27 cellular contexts compared by ENCODE assay signal in genomic region chr4:124694306-124694705, GRCh38.
"Had no signal": no experiment of that assay in that cellular context is flagged by ENCODE, and none has a peak within 500 bp of the region (broad histone marks: within the 10 kb centered on the region; RNA-seq: fewer than 3 reads in every experiment).

No MANE protein-coding gene starts in this region.

- H3K27me3 ChIP-seq: breast epithelium, gastrocnemius medialis, hepatocyte, uterus had no signal

- H2AFZ ChIP-seq: hepatocyte had no signal

- H3K4me2 ChIP-seq: hepatocyte had no signal

- H3K9me3 ChIP-seq: breast epithelium had no signal

- H3K4me1 Mint-ChIP-seq: central memory CD8-positive, alpha-beta T cell; natural killer cell; stimulated activated memory B cell treated with anti-CD40 and anti-IgM and Interleukin-4, amounts not matched to agents 10 μg/mL and 1 μg/mL and 100 μg/mL, for 72 hours; stimulated activated naive CD8-positive, alpha-beta T cell treated with anti-CD3 and anti-CD28 coated beads, Interleukin-15, amount 100 ng/mL, for 72 hours had no signal

- H3K4me3 ChIP-seq: breast epithelium, gastrocnemius medialis, hepatocyte, uterus had no signal

- H3K27me3 Mint-ChIP-seq: central memory CD8-positive, alpha-beta T cell; stimulated activated memory B cell treated with anti-CD40 and anti-IgM and Interleukin-4, amounts not matched to agents 10 μg/mL and 1 μg/mL and 100 μg/mL, for 72 hours; stimulated activated naive CD8-positive, alpha-beta T cell treated with anti-CD3 and anti-CD28 coated beads, Interleukin-15, amount 100 ng/mL, for 72 hours; type B pancreatic cell had no signal

- ATAC-seq: activated naive CD4-positive, alpha-beta T cell treated with anti-CD3 and anti-CD28 coated beads, Interleukin-2, amount 50 U/mL, for 72 hours; activated T-cell treated with anti-CD3 and anti-CD28 coated beads, Interleukin-2, amount 50 U/mL, for 72 hours; gastrocnemius medialis; left colon; natural killer cell; sciatic nerve; stimulated activated memory B cell treated with anti-CD40 and anti-IgM and Interleukin-4, amounts not matched to agents 10 μg/mL and 1 μg/mL and 100 μg/mL, for 72 hours; stimulated activated naive CD8-positive, alpha-beta T cell treated with anti-CD3 and anti-CD28 coated beads, Interleukin-15, amount 100 ng/mL, for 72 hours had no signal

- H3K36me3 ChIP-seq: breast epithelium, gastrocnemius medialis, uterus had no signal

- DNase-seq: activated CD4-positive, alpha-beta T cell treated with anti-CD3 and anti-CD28 coated beads for 4 hours; activated CD4-positive, alpha-beta T cell treated with anti-CD3 and anti-CD28 coated beads, Interleukin-2, amount 50 U/mL, for 4 hours; activated naive CD4-positive, alpha-beta T cell; activated T-cell treated with anti-CD3 and anti-CD28 coated beads for 4 hours; activated T-cell treated with anti-CD3 and anti-CD28 coated beads, Interleukin-2, amount 50 U/mL, for 72 hours; dermis blood vessel endothelial cell; effector memory CD4-positive, alpha-beta T cell; gastrocnemius medialis; kidney; left colon; natural killer cell; small intestine; stimulated activated CD4-positive, alpha-beta T cell treated with anti-CD3 and anti-CD28 coated beads, Interleukin-1b, Interleukin-23, amount 100 ng/mL, for 48 hours; stimulated activated CD4-positive, alpha-beta T cell treated with anti-CD3 and anti-CD28 coated beads, Interleukin-4, amount 100 ng/mL, for 4 hours; stimulated activated CD8-positive, alpha-beta memory T cell treated with anti-CD3 and anti-CD28 coated beads, Interleukin-4, amount 100 ng/mL, for 48 hours; stimulated activated naive CD8-positive, alpha-beta T cell treated with anti-CD3 and anti-CD28 coated beads, Interleukin-15, amount 100 ng/mL, for 72 hours; substantia nigra; T-helper 1 cell; uterus had no signal

- H3K4me3 Mint-ChIP-seq: activated T-cell treated with anti-CD3 and anti-CD28 coated beads, Interleukin-2, amount 50 U/mL, for 72 hours; central memory CD8-positive, alpha-beta T cell; natural killer cell; stimulated activated memory B cell treated with anti-CD40 and anti-IgM and Interleukin-4, amounts not matched to agents 10 μg/mL and 1 μg/mL and 100 μg/mL, for 72 hours; stimulated activated naive CD8-positive, alpha-beta T cell treated with anti-CD3 and anti-CD28 coated beads, Interleukin-15, amount 100 ng/mL, for 72 hours; T-helper 2 cell treated with Interferon-gamma antibody and Interleukin-4, amounts not matched to agents 5 μg/mL and 100 μg/mL, for 36 hours; type B pancreatic cell had no signal

- H3K4me1 ChIP-seq: breast epithelium, gastrocnemius medialis, uterus had no signal

- H3K9me3 Mint-ChIP-seq: activated T-cell treated with anti-CD3 and anti-CD28 coated beads, Interleukin-2, amount 50 U/mL, for 72 hours; T-helper 2 cell treated with Interferon-gamma antibody and Interleukin-4, amounts not matched to agents 5 μg/mL and 100 μg/mL, for 36 hours had no signal

- H3K36me3 Mint-ChIP-seq: natural killer cell; stimulated activated memory B cell treated with anti-CD40 and anti-IgM and Interleukin-4, amounts not matched to agents 10 μg/mL and 1 μg/mL and 100 μg/mL, for 72 hours had no signal

- H3K27ac Mint-ChIP-seq: activated T-cell treated with anti-CD3 and anti-CD28 coated beads, Interleukin-2, amount 50 U/mL, for 72 hours; natural killer cell; stimulated activated memory B cell treated with anti-CD40 and anti-IgM and Interleukin-4, amounts not matched to agents 10 μg/mL and 1 μg/mL and 100 μg/mL, for 72 hours; stimulated activated naive CD8-positive, alpha-beta T cell treated with anti-CD3 and anti-CD28 coated beads, Interleukin-15, amount 100 ng/mL, for 72 hours; T-helper 2 cell treated with Interferon-gamma antibody and Interleukin-4, amounts not matched to agents 5 μg/mL and 100 μg/mL, for 36 hours; type B pancreatic cell had no signal

- H3K27ac ChIP-seq: breast epithelium, gastrocnemius medialis, hepatocyte, uterus had no signal
